In genomic region chr5:15598294-15598902, GRCh38 we compare ENCODE assay signal across 9 cellular contexts.
A peak's percentile ranks its signal among the peaks of the same experiment; 100 is the strongest.
DNase-seq lines count a peak whose midpoint lies in the region; ATAC-seq and TF ChIP-seq lines count a peak whose summit lies in the region.
"Had no signal": no experiment of that assay in that cellular context is flagged by ENCODE, and none has a peak within 500 bp of the region (broad histone marks: within the 10 kb centered on the region; RNA-seq: fewer than 3 reads in every experiment).

No MANE protein-coding gene starts in this region.

- CTCF ChIA-PET in RWPE1 (lab: Yijun Ruan, JAX) = interaction anchor here (0.7 kb wide), 1 partner anchor 381 kb away, joined by 3 read pairs; no protein-coding TSS in a partner anchor

- H3K4me1 ChIP-seq in gastroesophageal sphincter = no peaks in the 10 kb centered on the region

- H3K27ac ChIP-seq in RWPE1 (no peak overlapping the region), gastroesophageal sphincter (no peak overlapping the region)

- H3K9me3 ChIP-seq in gastroesophageal sphincter = no peaks in the 10 kb centered on the region

- WGBS in gastroesophageal sphincter (ENCODE audit: low coverage in 1 of 2), 2 donors = 56 to 75% methylated on average over 2 to 3 of the region's 3 CpGs

- TF ChIP-seq CTCF in AG09319 (IDR thresholded peaks at IDR 0.05; ENCODE audit: low read depth, low read length) (peak; percentile 40), RWPE1 (conservative IDR thresholded peaks at IDR 0.05; ENCODE audit: low read depth) (peak; percentile 63), gastroesophageal sphincter (IDR thresholded peaks at IDR 0.05) (peak in 3 of 4 experiments; percentile 8 to 42 (median 29))

- DNase-seq in AG09319 (ENCODE audit: extremely low read depth, low read depth) (no peak), RWPE1 (ENCODE audit: low spot score) (no peak)
- DNase-seq in stimulated activated CD4-positive, alpha-beta T cell treated with anti-CD3 and anti-CD28 coated beads, Interleukin-4, amount 100 ng/mL, for 1 hour = no peak
- no peak for DNase-seq in stimulated activated CD4-positive, alpha-beta T cell treated with anti-CD3 and anti-CD28 coated beads, Interleukin-1b, Interleukin-23, amount 100 ng/mL, for 48 hours
- DNase-seq: activated T-cell treated with anti-CD3 and anti-CD28 coated beads, Interleukin-2, amount 50 U/mL, for 4 hours had no signal

- no peak overlapping the region for H3K4me3 ChIP-seq in gastroesophageal sphincter

- POLR2A ChIA-PET in RWPE1 (lab: Yijun Ruan, JAX; ENCODE audit: low non-redundant PET) = no interaction called here

- no peaks in the 10 kb centered on the region for H3K27me3 ChIP-seq in gastroesophageal sphincter

- TF ChIP-seq POLR2A in gastroesophageal sphincter (IDR thresholded peaks at IDR 0.05) = no peak

- no peaks in the 10 kb centered on the region for H3K36me3 ChIP-seq in gastroesophageal sphincter

- ATAC-seq in GM18519 (IDR thresholded peaks at IDR 0.05; ENCODE audit: low FRiP score, unreplicated experiment) (peak; percentile 43), gastroesophageal sphincter (no peak), HG02870 (IDR thresholded peaks at IDR 0.05; ENCODE audit: unreplicated experiment) (no peak), GM21390 (IDR thresholded peaks at IDR 0.05; ENCODE audit: unreplicated experiment) (no peak)
- ATAC-seq: activated T-cell treated with anti-CD3 and anti-CD28 coated beads, Interleukin-2, amount 50 U/mL, for 4 hours had no signal

- TF ChIP-seq EP300 in gastroesophageal sphincter (IDR thresholded peaks at IDR 0.05) = no peak
